In the genomic region with DNA sequence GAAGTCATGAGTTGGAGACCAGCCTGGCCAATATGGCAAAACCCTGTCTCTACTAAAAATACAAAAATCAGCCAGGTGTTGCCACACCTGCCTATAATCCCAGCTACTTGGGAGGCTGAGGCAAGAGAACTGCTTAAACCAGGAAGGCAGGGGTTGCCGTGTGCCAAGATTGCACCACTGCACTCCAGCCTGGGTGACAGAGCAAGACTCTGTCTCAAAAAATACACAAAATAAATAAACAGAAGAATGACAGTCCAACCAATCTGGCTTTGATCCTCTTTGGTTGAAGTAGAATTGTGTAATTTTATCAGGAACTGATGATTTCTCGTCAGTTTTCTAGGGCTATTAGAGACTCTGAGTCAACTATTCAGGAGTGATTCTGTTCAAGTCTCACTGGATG, we compare ENCODE assay signal across 36 cellular contexts.
"Had no signal": no experiment of that assay in that cellular context is flagged by ENCODE, and none has a peak within 500 bp of the region (broad histone marks: within the 10 kb centered on the region; RNA-seq: fewer than 3 reads in every experiment).

No MANE protein-coding gene starts in this region.

- H3K4me1 ChIP-seq: adrenal gland, body of pancreas, esophagus muscularis mucosa, gastrocnemius medialis had no signal

- H3K27me3 ChIP-seq: adrenal gland, body of pancreas, esophagus muscularis mucosa, foreskin keratinocyte, gastrocnemius medialis, heart left ventricle had no signal

- FAIRE-seq: colon had no signal

- ATAC-seq: activated CD4-positive, CD25-positive, alpha-beta regulatory T cell treated with anti-CD3 and anti-CD28 coated beads, Interleukin-2, amount 50 U/mL, for 24 hours; activated CD8-positive, alpha-beta memory T cell treated with anti-CD3 and anti-CD28 coated beads, Interleukin-2, amount 10 ng/mL, durations not matched to agents 7 days and 5 days; activated CD8-positive, alpha-beta T cell treated with anti-CD3 and anti-CD28 coated beads for 36 hours; activated naive CD8-positive, alpha-beta T cell treated with anti-CD3 and anti-CD28 coated beads, Interleukin-2, amount 50 U/mL, for 24 hours; activated T-helper 17 cell treated with anti-CD3 and anti-CD28 coated beads, Interleukin-2, amount 50 U/mL, for 72 hours; body of pancreas; effector memory CD8-positive, alpha-beta T cell; foreskin keratinocyte; gastrocnemius medialis; heart left ventricle; T-cell had no signal

- H3K9me3 ChIP-seq: adrenal gland, body of pancreas, esophagus muscularis mucosa, gastrocnemius medialis, heart left ventricle had no signal

- H3K4me1 Mint-ChIP-seq: activated T-helper 17 cell treated with anti-CD3 and anti-CD28 coated beads, Interleukin-2, amount 50 U/mL, for 72 hours had no signal

- H3K4me3 ChIP-seq: adrenal gland, body of pancreas, esophagus muscularis mucosa, gastrocnemius medialis, heart left ventricle had no signal

- H3K27ac Mint-ChIP-seq: activated B cell treated with CpG ODN at 0.5 μM for 24 hours; activated CD8-positive, alpha-beta memory T cell treated with anti-CD3 and anti-CD28 coated beads, Interleukin-2, amount 10 ng/mL, durations not matched to agents 7 days and 5 days; activated CD8-positive, alpha-beta T cell treated with anti-CD3 and anti-CD28 coated beads for 36 hours; activated naive CD4-positive, alpha-beta T cell treated with anti-CD3 and anti-CD28 coated beads for 36 hours; activated naive CD4-positive, alpha-beta T cell treated with anti-CD3 and anti-CD28 coated beads, Interleukin-2, amount 50 U/mL, for 24 hours; activated naive CD8-positive, alpha-beta T cell treated with anti-CD3 and anti-CD28 coated beads for 36 hours; activated naive CD8-positive, alpha-beta T cell treated with anti-CD3 and anti-CD28 coated beads, Interleukin-2, amount 50 U/mL, for 24 hours; activated T-helper 17 cell treated with anti-CD3 and anti-CD28 coated beads, Interleukin-2, amount 50 U/mL, for 72 hours; T-cell; T-helper 1 cell treated with Interleukin-12 subunit alpha and Interleukin-12 subunit beta and Interleukin-4 antibody, amounts not matched to agents 30 μg/mL and 1 μg/mL, for 36 hours; T-helper 2 cell treated with Interferon-gamma antibody and Interleukin-4, amounts not matched to agents 5 μg/mL and 100 μg/mL, for 36 hours had no signal

- DNase-seq: activated B cell treated with CpG ODN at 0.5 μM for 24 hours; activated CD4-positive, alpha-beta T cell treated with anti-CD3 and anti-CD28 coated beads for 48 hours; activated CD4-positive, alpha-beta T cell treated with anti-CD3 and anti-CD28 coated beads, Interleukin-2, amount 50 U/mL, for 1 hour; activated CD4-positive, alpha-beta T cell treated with anti-CD3 and anti-CD28 coated beads, Interleukin-2, amount 50 U/mL, for 48 hours; activated CD8-positive, alpha-beta memory T cell treated with anti-CD3 and anti-CD28 coated beads, Interleukin-2, amount 10 ng/mL, durations not matched to agents 7 days and 5 days; activated CD8-positive, alpha-beta memory T cell treated with anti-CD3 and anti-CD28 coated beads, Interleukin-2, amount 50 U/mL, for 4 hours; activated CD8-positive, alpha-beta T cell treated with anti-CD3 and anti-CD28 coated beads for 36 hours; activated effector memory CD4-positive, alpha-beta T cell treated with Interleukin-2 at 50 U/mL for 16 hours; activated naive CD4-positive, alpha-beta T cell treated with anti-CD3 and anti-CD28 coated beads for 36 hours; activated naive CD8-positive, alpha-beta T cell treated with anti-CD3 and anti-CD28 coated beads for 36 hours; activated naive CD8-positive, alpha-beta T cell treated with anti-CD3 and anti-CD28 coated beads, Interleukin-2, amount 50 U/mL, for 24 hours; activated T-cell treated with anti-CD3 and anti-CD28 coated beads, Interleukin-2, amount 50 U/mL, for 1 hour; adrenal gland; amygdala; aorta; body of pancreas; caudate nucleus; cortex of kidney; dermis blood vessel endothelial cell; effector CD4-positive, alpha-beta T cell; effector memory CD8-positive, alpha-beta T cell; erythroblast; foreskin keratinocyte; gastrocnemius medialis; glutamatergic neuron; heart left ventricle; T-cell; T1000; WERI-Rb-1 had no signal

- H3K27me3 Mint-ChIP-seq: activated B cell treated with CpG ODN at 0.5 μM for 24 hours; activated CD8-positive, alpha-beta memory T cell treated with anti-CD3 and anti-CD28 coated beads, Interleukin-2, amount 10 ng/mL, durations not matched to agents 7 days and 5 days; activated CD8-positive, alpha-beta T cell treated with anti-CD3 and anti-CD28 coated beads for 36 hours; activated naive CD4-positive, alpha-beta T cell treated with anti-CD3 and anti-CD28 coated beads, Interleukin-2, amount 50 U/mL, for 24 hours; activated naive CD8-positive, alpha-beta T cell treated with anti-CD3 and anti-CD28 coated beads for 36 hours; activated naive CD8-positive, alpha-beta T cell treated with anti-CD3 and anti-CD28 coated beads, Interleukin-2, amount 50 U/mL, for 24 hours; activated T-helper 17 cell treated with anti-CD3 and anti-CD28 coated beads, Interleukin-2, amount 50 U/mL, for 72 hours; effector memory CD8-positive, alpha-beta T cell; T-cell had no signal

- H3K27ac ChIP-seq: adrenal gland, body of pancreas, esophagus muscularis mucosa, foreskin keratinocyte, gastrocnemius medialis, heart left ventricle, WERI-Rb-1 had no signal

- H3K4me3 Mint-ChIP-seq: activated B cell treated with CpG ODN at 0.5 μM for 24 hours; activated CD8-positive, alpha-beta memory T cell treated with anti-CD3 and anti-CD28 coated beads, Interleukin-2, amount 10 ng/mL, durations not matched to agents 7 days and 5 days; activated CD8-positive, alpha-beta T cell treated with anti-CD3 and anti-CD28 coated beads for 36 hours; activated naive CD4-positive, alpha-beta T cell treated with anti-CD3 and anti-CD28 coated beads for 36 hours; activated naive CD4-positive, alpha-beta T cell treated with anti-CD3 and anti-CD28 coated beads, Interleukin-2, amount 50 U/mL, for 24 hours; activated naive CD8-positive, alpha-beta T cell treated with anti-CD3 and anti-CD28 coated beads for 36 hours; activated naive CD8-positive, alpha-beta T cell treated with anti-CD3 and anti-CD28 coated beads, Interleukin-2, amount 50 U/mL, for 24 hours; activated T-helper 17 cell treated with anti-CD3 and anti-CD28 coated beads, Interleukin-2, amount 50 U/mL, for 72 hours; effector memory CD8-positive, alpha-beta T cell; T-cell; T-helper 1 cell treated with Interleukin-12 subunit alpha and Interleukin-12 subunit beta and Interleukin-4 antibody, amounts not matched to agents 30 μg/mL and 1 μg/mL, for 36 hours; T-helper 2 cell treated with Interferon-gamma antibody and Interleukin-4, amounts not matched to agents 5 μg/mL and 100 μg/mL, for 36 hours had no signal

- H3K9me3 Mint-ChIP-seq: activated B cell treated with CpG ODN at 0.5 μM for 24 hours; activated CD8-positive, alpha-beta T cell treated with anti-CD3 and anti-CD28 coated beads for 36 hours; activated naive CD4-positive, alpha-beta T cell treated with anti-CD3 and anti-CD28 coated beads for 36 hours; activated naive CD4-positive, alpha-beta T cell treated with anti-CD3 and anti-CD28 coated beads, Interleukin-2, amount 50 U/mL, for 24 hours; activated naive CD8-positive, alpha-beta T cell treated with anti-CD3 and anti-CD28 coated beads for 36 hours; activated naive CD8-positive, alpha-beta T cell treated with anti-CD3 and anti-CD28 coated beads, Interleukin-2, amount 50 U/mL, for 24 hours; activated T-helper 17 cell treated with anti-CD3 and anti-CD28 coated beads, Interleukin-2, amount 50 U/mL, for 72 hours; effector memory CD8-positive, alpha-beta T cell; T-cell; T-helper 1 cell treated with Interleukin-12 subunit alpha and Interleukin-12 subunit beta and Interleukin-4 antibody, amounts not matched to agents 30 μg/mL and 1 μg/mL, for 36 hours; T-helper 2 cell treated with Interferon-gamma antibody and Interleukin-4, amounts not matched to agents 5 μg/mL and 100 μg/mL, for 36 hours had no signal
